Comparison of ENCODE assay signal across 12 cellular contexts in genomic region chr3:149662240-149662887, GRCh38. TPM values are rescaled to one million over a fixed set of nuclear protein-coding genes. Genes with fewer than 3 reads are reported as not detected.
DNase-seq lines count a peak whose midpoint lies in the region; ATAC-seq and TF ChIP-seq lines count a peak whose summit lies in the region.
"Had no signal": no experiment of that assay in that cellular context is flagged by ENCODE, and none has a peak within 500 bp of the region (broad histone marks: within the 10 kb centered on the region; RNA-seq: fewer than 3 reads in every experiment).

No MANE protein-coding gene starts in this region.

- peaks cover 47% of the 10 kb centered on the region for H3K4me1 Mint-ChIP-seq in WTC11
- H3K4me1 Mint-ChIP-seq in activated T-cell treated with anti-CD3 and anti-CD28 coated beads, Interleukin-2, amount 50 U/mL, for 24 hours (ENCODE audit: low read depth) = peaks cover 10% of the 10 kb centered on the region

- CTCF ChIA-PET in WTC11 (lab: Charles Lee) = interaction anchor here (0.7 to 1.0 kb wide), 2 partner anchors 8 to 55 kb away, joined by 4 to 5 read pairs; no protein-coding TSS in a partner anchor

- POLR2A ChIA-PET in WTC11 (lab: Charles Lee) = interaction anchor here (1.0 kb wide), 1 partner anchor 9 kb away, joined by 6 read pairs; no protein-coding TSS in a partner anchor

- no peak for ATAC-seq in WTC11

- peak overlapping the region; percentile 47 for H3K27ac Mint-ChIP-seq in WTC11
- H3K27ac Mint-ChIP-seq in activated T-cell treated with anti-CD3 and anti-CD28 coated beads, Interleukin-2, amount 50 U/mL, for 24 hours = no peak overlapping the region
- H3K27ac Mint-ChIP-seq: IgD-negative memory B cell had no signal

- no peak overlapping the region for H3K4me3 Mint-ChIP-seq in WTC11
- H3K4me3 Mint-ChIP-seq in activated T-cell treated with anti-CD3 and anti-CD28 coated beads, Interleukin-2, amount 50 U/mL, for 24 hours = no peak overlapping the region

- TF ChIP-seq CTCF in WTC11 (IDR thresholded peaks at IDR 0.05) = no peak

- no peaks in the 10 kb centered on the region for H3K36me3 Mint-ChIP-seq in WTC11
- no peaks in the 10 kb centered on the region for H3K36me3 Mint-ChIP-seq in activated T-cell treated with anti-CD3 and anti-CD28 coated beads, Interleukin-2, amount 50 U/mL, for 24 hours (ENCODE audit: low read depth)

- DNase-seq in DMS 273 (lab: John Stamatoyannopoulos, UW; ENCODE audit: unreplicated experiment) = peak; percentile 14
- DNase-seq in DMS 273 treated with DMSO at 0.1 percent for 48 hours (lab: John Stamatoyannopoulos, UW) = no peak
- no peak for DNase-seq in WTC11 (ENCODE audit: low spot score)
- DNase-seq in iPS DF 19.7 (ENCODE audit: low read depth, low spot score) = peak; percentile 17
- peak; percentile 33 for DNase-seq in stromal cell of bone marrow (ENCODE audit: low read depth)
- DNase-seq in activated T-cell treated with anti-CD3 and anti-CD28 coated beads, Interleukin-2, amount 50 U/mL, for 24 hours = no peak
- no peak for DNase-seq in NCI-H2171 treated with DMSO at 0.1 percent for 48 hours (lab: John Stamatoyannopoulos, UW)
- no peak for DNase-seq in ecto neural progenitor cell (ENCODE audit: low spot score)
- DNase-seq: activated gamma-delta T cell, DND-41, NCI-H524 treated with DMSO at 0.1 percent for 48 hours had no signal

- no peaks in the 10 kb centered on the region for H3K9me3 Mint-ChIP-seq in WTC11
- H3K9me3 Mint-ChIP-seq in activated T-cell treated with anti-CD3 and anti-CD28 coated beads, Interleukin-2, amount 50 U/mL, for 24 hours = no peaks in the 10 kb centered on the region

- no peaks in the 10 kb centered on the region for H3K27me3 Mint-ChIP-seq in WTC11 (ENCODE audit: low read depth)
- H3K27me3 Mint-ChIP-seq in activated T-cell treated with anti-CD3 and anti-CD28 coated beads, Interleukin-2, amount 50 U/mL, for 24 hours = peaks cover 55% of the 10 kb centered on the region

TF ChIP-seq in WTC11, 78 proteins besides CTCF, POLR2A, EP300 and RAD21:
- TF ChIP-seq USF2 (CRISPR knock-in tag; IDR thresholded peaks at IDR 0.05) = no peak
- no peak for TF ChIP-seq HMGXB4 (CRISPR knock-in tag; IDR thresholded peaks at IDR 0.05)
- peak; percentile 55; the same call in 1 of the 2 replicates for TF ChIP-seq NFE2L1 (CRISPR knock-in tag; IDR thresholded peaks at IDR 0.05)

RNA-seq across cellular contexts. Expression of gene WWTR1, which starts 4.5 kb away (rescaled TPM):
- total RNA-seq in WTC11 (2021) = 24.6 to 30.0 TPM (median 25.5 TPM) in 3 replicates

Comparison
In these comparisons a context has a peak if more than half of its experiments do, and no peak if none do; other contexts are left out.
1. DNase-seq: peak in DMS 273 (single experiment), iPS DF 19.7 (single experiment) and stromal cell of bone marrow (single experiment); none in DMS 273 treated with DMSO at 0.1 percent for 48 hours (single experiment), WTC11 (single experiment), activated T-cell treated with anti-CD3 and anti-CD28 coated beads, Interleukin-2, amount 50 U/mL, for 24 hours (single experiment), NCI-H2171 treated with DMSO at 0.1 percent for 48 hours (single experiment) and ecto neural progenitor cell (single experiment).